9 cellular contexts compared by ENCODE assay signal in the genomic region with DNA sequence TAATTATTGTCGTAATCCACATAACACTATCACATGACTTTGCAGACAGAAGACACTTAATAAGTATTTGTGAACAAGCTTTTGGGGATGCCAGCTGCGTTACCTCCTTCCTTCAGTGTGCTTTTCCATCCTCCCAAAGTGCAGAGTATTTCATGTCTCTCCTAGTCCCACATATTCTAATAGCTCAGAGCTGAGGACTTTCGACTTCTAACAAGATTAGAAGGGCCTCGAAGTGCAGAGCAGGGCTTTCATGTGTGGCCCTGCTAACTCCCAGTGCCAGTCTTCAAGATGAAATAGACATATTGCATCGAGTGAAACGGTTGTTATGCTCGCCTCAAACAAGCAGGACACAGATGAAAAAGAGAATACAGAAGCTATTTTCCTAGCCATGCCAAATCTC.
"Had no signal": no experiment of that assay in that cellular context is flagged by ENCODE, and none has a peak within 500 bp of the region (broad histone marks: within the 10 kb centered on the region; RNA-seq: fewer than 3 reads in every experiment).

No MANE protein-coding gene starts in this region.

- H3K9ac ChIP-seq: KMS-11 had no signal

- H3K27ac Mint-ChIP-seq: IgD-negative memory B cell had no signal

- DNase-seq: IMR-90, KBM-7, KG1 had no signal

- H3K4me2 ChIP-seq: KMS-11 had no signal

- H3K4me1 Mint-ChIP-seq: IgD-negative memory B cell had no signal

- H3K27ac ChIP-seq: HL-60, KMS-11 had no signal

- H3K4me3 ChIP-seq: K562 had no signal

- ATAC-seq: K562 had no signal

- H3K4me3 Mint-ChIP-seq: IgD-negative memory B cell had no signal

- FAIRE-seq: HepG2, HTR-8/SVneo, K562 had no signal

- H3K36me3 Mint-ChIP-seq: IgD-negative memory B cell had no signal
